ENCODE assay signal across 1 cellular context in the genomic region with DNA sequence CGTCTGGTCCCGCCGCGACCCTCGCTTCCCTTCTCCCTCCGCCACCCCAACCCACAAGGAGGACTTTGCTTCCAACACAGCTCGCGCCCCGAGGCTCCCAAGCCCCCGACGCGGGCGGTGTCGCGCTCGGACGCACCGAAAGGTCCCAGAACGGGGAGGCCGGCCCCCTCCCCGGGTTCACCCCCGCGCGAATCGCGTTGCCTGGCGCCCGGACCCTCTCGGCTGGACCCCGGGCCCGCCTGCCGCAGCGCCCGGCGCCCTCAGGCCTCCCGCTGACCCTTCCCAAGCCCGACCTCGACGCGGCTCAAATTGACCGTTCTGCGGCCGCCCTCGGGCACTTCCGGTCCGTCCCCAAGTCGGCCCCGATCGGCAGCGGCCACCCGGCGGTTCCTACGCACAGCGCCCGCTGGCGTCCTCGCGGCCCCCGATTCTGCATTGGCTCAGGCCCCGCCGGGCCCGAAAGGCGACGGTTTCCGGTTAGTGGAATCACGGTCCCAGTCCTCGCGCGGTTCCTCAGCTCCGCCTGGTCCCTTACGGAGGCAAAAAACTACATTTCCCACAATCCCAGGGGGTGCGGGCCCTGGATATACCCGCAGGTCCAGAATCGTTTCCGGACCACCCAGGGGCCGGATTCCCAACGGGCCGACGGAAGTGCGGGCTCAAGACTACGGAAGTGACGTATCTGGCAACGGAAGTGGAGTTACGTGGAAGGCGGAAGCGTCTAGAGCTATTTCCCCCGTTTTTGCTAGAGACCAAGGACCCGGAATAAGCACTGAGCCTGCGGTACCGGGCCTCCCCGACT.
TF ChIP-seq lines count a peak whose summit lies in the region.

Gene AURKAIP1, minus strand, starts transcription at position 347 of the 802 bp plus-strand sequence. CDS start 451 bp downstream, outside the sequence.

TF ChIP-seq in HepG2, 621 proteins besides CTCF, POLR2A, EP300 and RAD21 (continued from another document and continues in another):
- TF ChIP-seq, protein P1, sequence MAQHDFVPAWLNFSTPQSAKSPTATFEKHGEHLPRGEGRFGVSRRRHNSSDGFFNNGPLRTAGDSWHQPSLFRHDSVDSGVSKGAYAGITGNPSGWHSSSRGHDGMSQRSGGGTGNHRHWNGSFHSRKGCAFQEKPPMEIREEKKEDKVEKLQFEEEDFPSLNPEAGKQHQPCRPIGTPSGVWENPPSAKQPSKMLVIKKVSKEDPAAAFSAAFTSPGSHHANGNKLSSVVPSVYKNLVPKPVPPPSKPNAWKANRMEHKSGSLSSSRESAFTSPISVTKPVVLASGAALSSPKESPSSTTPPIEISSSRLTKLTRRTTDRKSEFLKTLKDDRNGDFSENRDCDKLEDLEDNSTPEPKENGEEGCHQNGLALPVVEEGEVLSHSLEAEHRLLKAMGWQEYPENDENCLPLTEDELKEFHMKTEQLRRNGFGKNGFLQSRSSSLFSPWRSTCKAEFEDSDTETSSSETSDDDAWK (CRISPR knock-in tag; IDR thresholded peaks at IDR 0.05), result no peak
- no peak for TF ChIP-seq BRCA1 (CRISPR knock-in tag; IDR thresholded peaks at IDR 0.05)
- TF ChIP-seq NR2C2 (CRISPR knock-in tag; IDR thresholded peaks at IDR 0.05; ENCODE audit: borderline replicate concordance), result peak; percentile 99
- peak; percentile 64; the same call in 1 of the 2 replicates for TF ChIP-seq MXD4 (CRISPR knock-in tag; IDR thresholded peaks at IDR 0.05)
- peak; percentile 95 for TF ChIP-seq SPEN (CRISPR knock-in tag; IDR thresholded peaks at IDR 0.05; ENCODE audit: low read depth)
- TF ChIP-seq ZNF12 (CRISPR knock-in tag; IDR thresholded peaks at IDR 0.05), result peak; percentile 73; the same call in 1 of the 2 replicates
- no peak for TF ChIP-seq CENPX (CRISPR knock-in tag; IDR thresholded peaks at IDR 0.05)
- no peak for TF ChIP-seq KAT2B (IDR thresholded peaks at IDR 0.05; ENCODE audit: borderline replicate concordance, low read depth, low read length)
- 0 out of 2 replicates have a peak, but pooled peaks have one; percentile 67 for TF ChIP-seq ZNF790 (CRISPR knock-in tag; IDR thresholded peaks at IDR 0.05; ENCODE audit: borderline replicate concordance)
- TF ChIP-seq, protein P2, sequence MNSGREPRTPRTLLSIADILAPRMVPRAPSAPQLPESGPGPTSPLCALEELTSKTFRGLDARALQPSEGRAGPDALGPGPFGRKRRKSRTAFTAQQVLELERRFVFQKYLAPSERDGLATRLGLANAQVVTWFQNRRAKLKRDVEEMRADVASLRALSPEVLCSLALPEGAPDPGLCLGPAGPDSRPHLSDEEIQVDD (CRISPR knock-in tag; IDR thresholded peaks at IDR 0.05; ENCODE audit: borderline replicate concordance), result no peak
- TF ChIP-seq, protein P3, sequence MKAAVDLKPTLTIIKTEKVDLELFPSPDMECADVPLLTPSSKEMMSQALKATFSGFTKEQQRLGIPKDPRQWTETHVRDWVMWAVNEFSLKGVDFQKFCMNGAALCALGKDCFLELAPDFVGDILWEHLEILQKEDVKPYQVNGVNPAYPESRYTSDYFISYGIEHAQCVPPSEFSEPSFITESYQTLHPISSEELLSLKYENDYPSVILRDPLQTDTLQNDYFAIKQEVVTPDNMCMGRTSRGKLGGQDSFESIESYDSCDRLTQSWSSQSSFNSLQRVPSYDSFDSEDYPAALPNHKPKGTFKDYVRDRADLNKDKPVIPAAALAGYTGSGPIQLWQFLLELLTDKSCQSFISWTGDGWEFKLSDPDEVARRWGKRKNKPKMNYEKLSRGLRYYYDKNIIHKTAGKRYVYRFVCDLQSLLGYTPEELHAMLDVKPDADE (CRISPR knock-in tag; IDR thresholded peaks at IDR 0.05), result no peak
- TF ChIP-seq ELF1 (CRISPR knock-in tag; IDR thresholded peaks at IDR 0.05), result peak; percentile 98
- TF ChIP-seq ZFP36 (IDR thresholded peaks at IDR 0.05; ENCODE audit: borderline replicate concordance, low read depth, low read length, partially characterized antibody), result no peak
- TF ChIP-seq, protein P4, sequence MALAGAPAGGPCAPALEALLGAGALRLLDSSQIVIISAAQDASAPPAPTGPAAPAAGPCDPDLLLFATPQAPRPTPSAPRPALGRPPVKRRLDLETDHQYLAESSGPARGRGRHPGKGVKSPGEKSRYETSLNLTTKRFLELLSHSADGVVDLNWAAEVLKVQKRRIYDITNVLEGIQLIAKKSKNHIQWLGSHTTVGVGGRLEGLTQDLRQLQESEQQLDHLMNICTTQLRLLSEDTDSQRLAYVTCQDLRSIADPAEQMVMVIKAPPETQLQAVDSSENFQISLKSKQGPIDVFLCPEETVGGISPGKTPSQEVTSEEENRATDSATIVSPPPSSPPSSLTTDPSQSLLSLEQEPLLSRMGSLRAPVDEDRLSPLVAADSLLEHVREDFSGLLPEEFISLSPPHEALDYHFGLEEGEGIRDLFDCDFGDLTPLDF (CRISPR knock-in tag; IDR thresholded peaks at IDR 0.05), result peak; percentile 79
- peak; percentile 99 for TF ChIP-seq THAP11 (CRISPR knock-in tag; IDR thresholded peaks at IDR 0.05)
- TF ChIP-seq NONO (IDR thresholded peaks at IDR 0.05), result no peak
- TF ChIP-seq NONO (CRISPR knock-in tag; conservative IDR thresholded peaks at IDR 0.05), result peak; percentile 100
- peak; percentile 92 for TF ChIP-seq ZNF589 (CRISPR knock-in tag; conservative IDR thresholded peaks at IDR 0.05)
- TF ChIP-seq, protein P5, sequence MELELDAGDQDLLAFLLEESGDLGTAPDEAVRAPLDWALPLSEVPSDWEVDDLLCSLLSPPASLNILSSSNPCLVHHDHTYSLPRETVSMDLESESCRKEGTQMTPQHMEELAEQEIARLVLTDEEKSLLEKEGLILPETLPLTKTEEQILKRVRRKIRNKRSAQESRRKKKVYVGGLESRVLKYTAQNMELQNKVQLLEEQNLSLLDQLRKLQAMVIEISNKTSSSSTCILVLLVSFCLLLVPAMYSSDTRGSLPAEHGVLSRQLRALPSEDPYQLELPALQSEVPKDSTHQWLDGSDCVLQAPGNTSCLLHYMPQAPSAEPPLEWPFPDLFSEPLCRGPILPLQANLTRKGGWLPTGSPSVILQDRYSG (CRISPR knock-in tag; IDR thresholded peaks at IDR 0.05), result 0 out of 2 replicates have a peak, but pooled peaks have one; percentile 22
- no peak for TF ChIP-seq MAFG (CRISPR knock-in tag; IDR thresholded peaks at IDR 0.05)
- TF ChIP-seq YEATS4 (CRISPR knock-in tag; IDR thresholded peaks at IDR 0.05; ENCODE audit: borderline replicate concordance), result peak; percentile 93
- TF ChIP-seq GTF3A (CRISPR knock-in tag; conservative IDR thresholded peaks at IDR 0.05), result peak; percentile 78; the same call in 1 of the 2 replicates
- peak; percentile 87; the same call in 1 of the 2 replicates for TF ChIP-seq ZSCAN31 (CRISPR knock-in tag; IDR thresholded peaks at IDR 0.05; ENCODE audit: low read depth)
- no peak for TF ChIP-seq KLF9 (CRISPR knock-in tag; IDR thresholded peaks at IDR 0.05; ENCODE audit: low read depth)
- no peak for TF ChIP-seq ATRX (CRISPR knock-in tag; IDR thresholded peaks at IDR 0.05; ENCODE audit: borderline replicate concordance)
- no peak for TF ChIP-seq ZNF557 (CRISPR knock-in tag; IDR thresholded peaks at IDR 0.05)
- no peak for TF ChIP-seq ZNF207 (IDR thresholded peaks at IDR 0.05; ENCODE audit: borderline replicate concordance)
- TF ChIP-seq ZSCAN25 (CRISPR knock-in tag; IDR thresholded peaks at IDR 0.05), result peak; percentile 90
- no peak for TF ChIP-seq NFRKB (IDR thresholded peaks at IDR 0.05)
- TF ChIP-seq NFYB (CRISPR knock-in tag; IDR thresholded peaks at IDR 0.05), result peak; percentile 70
- TF ChIP-seq HDAC6 (IDR thresholded peaks at IDR 0.05; ENCODE audit: low read depth, low read length), result no peak
- TF ChIP-seq ZNF496 (CRISPR knock-in tag; IDR thresholded peaks at IDR 0.05; ENCODE audit: insufficient replicate concordance), result no peak
- TF ChIP-seq SAP130 (CRISPR knock-in tag; IDR thresholded peaks at IDR 0.05; ENCODE audit: low read depth), result peak; percentile 91
- no peak; the same call in 1 of the 2 replicates for TF ChIP-seq SSRP1 (CRISPR knock-in tag; IDR thresholded peaks at IDR 0.05)
- TF ChIP-seq KLF13 (CRISPR knock-in tag; IDR thresholded peaks at IDR 0.05), result peak; percentile 64; the same call in 1 of the 2 replicates
- no peak for TF ChIP-seq GTF2F1 (IDR thresholded peaks at IDR 0.05; ENCODE audit: low read length)
- TF ChIP-seq ZMYM3 (CRISPR knock-in tag; IDR thresholded peaks at IDR 0.05), result no peak
- no peak for TF ChIP-seq ZNF484 (CRISPR knock-in tag; IDR thresholded peaks at IDR 0.05; ENCODE audit: borderline replicate concordance, low read depth)
- no peak for TF ChIP-seq ZNF382 (CRISPR knock-in tag; IDR thresholded peaks at IDR 0.05; ENCODE audit: borderline replicate concordance)
- TF ChIP-seq, protein P6, sequence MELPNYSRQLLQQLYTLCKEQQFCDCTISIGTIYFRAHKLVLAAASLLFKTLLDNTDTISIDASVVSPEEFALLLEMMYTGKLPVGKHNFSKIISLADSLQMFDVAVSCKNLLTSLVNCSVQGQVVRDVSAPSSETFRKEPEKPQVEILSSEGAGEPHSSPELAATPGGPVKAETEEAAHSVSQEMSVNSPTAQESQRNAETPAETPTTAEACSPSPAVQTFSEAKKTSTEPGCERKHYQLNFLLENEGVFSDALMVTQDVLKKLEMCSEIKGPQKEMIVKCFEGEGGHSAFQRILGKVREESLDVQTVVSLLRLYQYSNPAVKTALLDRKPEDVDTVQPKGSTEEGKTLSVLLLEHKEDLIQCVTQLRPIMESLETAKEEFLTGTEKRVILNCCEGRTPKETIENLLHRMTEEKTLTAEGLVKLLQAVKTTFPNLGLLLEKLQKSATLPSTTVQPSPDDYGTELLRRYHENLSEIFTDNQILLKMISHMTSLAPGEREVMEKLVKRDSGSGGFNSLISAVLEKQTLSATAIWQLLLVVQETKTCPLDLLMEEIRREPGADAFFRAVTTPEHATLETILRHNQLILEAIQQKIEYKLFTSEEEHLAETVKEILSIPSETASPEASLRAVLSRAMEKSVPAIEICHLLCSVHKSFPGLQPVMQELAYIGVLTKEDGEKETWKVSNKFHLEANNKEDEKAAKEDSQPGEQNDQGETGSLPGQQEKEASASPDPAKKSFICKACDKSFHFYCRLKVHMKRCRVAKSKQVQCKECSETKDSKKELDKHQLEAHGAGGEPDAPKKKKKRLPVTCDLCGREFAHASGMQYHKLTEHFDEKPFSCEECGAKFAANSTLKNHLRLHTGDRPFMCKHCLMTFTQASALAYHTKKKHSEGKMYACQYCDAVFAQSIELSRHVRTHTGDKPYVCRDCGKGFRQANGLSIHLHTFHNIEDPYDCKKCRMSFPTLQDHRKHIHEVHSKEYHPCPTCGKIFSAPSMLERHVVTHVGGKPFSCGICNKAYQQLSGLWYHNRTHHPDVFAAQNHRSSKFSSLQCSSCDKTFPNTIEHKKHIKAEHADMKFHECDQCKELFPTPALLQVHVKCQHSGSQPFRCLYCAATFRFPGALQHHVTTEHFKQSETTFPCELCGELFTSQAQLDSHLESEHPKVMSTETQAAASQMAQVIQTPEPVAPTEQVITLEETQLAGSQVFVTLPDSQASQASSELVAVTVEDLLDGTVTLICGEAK (IDR thresholded peaks at IDR 0.05), result peak; percentile 97
- TF ChIP-seq, protein P6 (CRISPR knock-in tag; IDR thresholded peaks at IDR 0.05), result peak; percentile 95
- peak; percentile 66 for TF ChIP-seq ZEB1 (IDR thresholded peaks at IDR 0.05; ENCODE audit: insufficient replicate concordance, low read depth)
- TF ChIP-seq, protein P7, sequence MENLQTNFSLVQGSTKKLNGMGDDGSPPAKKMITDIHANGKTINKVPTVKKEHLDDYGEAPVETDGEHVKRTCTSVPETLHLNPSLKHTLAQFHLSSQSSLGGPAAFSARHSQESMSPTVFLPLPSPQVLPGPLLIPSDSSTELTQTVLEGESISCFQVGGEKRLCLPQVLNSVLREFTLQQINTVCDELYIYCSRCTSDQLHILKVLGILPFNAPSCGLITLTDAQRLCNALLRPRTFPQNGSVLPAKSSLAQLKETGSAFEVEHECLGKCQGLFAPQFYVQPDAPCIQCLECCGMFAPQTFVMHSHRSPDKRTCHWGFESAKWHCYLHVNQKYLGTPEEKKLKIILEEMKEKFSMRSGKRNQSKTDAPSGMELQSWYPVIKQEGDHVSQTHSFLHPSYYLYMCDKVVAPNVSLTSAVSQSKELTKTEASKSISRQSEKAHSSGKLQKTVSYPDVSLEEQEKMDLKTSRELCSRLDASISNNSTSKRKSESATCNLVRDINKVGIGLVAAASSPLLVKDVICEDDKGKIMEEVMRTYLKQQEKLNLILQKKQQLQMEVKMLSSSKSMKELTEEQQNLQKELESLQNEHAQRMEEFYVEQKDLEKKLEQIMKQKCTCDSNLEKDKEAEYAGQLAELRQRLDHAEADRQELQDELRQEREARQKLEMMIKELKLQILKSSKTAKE (CRISPR knock-in tag; IDR thresholded peaks at IDR 0.05; ENCODE audit: borderline replicate concordance), result no peak
- TF ChIP-seq ZNF234 (CRISPR knock-in tag; conservative IDR thresholded peaks at IDR 0.05), result peak; percentile 77; the same call in 1 of the 2 replicates
- no peak for TF ChIP-seq ZNF879 (CRISPR knock-in tag; IDR thresholded peaks at IDR 0.05)
- peak; percentile 55; the same call in 1 of the 2 replicates for TF ChIP-seq ZKSCAN1 (IDR thresholded peaks at IDR 0.05; ENCODE audit: low read length)
- no peak; the same call in 1 of the 2 replicates for TF ChIP-seq SALL2 (CRISPR knock-in tag; IDR thresholded peaks at IDR 0.05)
- TF ChIP-seq NFATC3 (CRISPR knock-in tag; IDR thresholded peaks at IDR 0.05), result 0 out of 2 replicates have a peak, but pooled peaks have one; percentile 49
- TF ChIP-seq ZNF629 (CRISPR knock-in tag; conservative IDR thresholded peaks at IDR 0.05), result no peak; the same call in 1 of the 2 replicates
